Comparison of ENCODE assay signal across 18 cellular contexts in genomic region chr4:121814756-121815155, GRCh38. TPM values are rescaled to one million over a fixed set of nuclear protein-coding genes. Genes with fewer than 3 reads are reported as not detected.
A peak's percentile ranks its signal among the peaks of the same experiment; 100 is the strongest.
DNase-seq lines count a peak whose midpoint lies in the region; ATAC-seq and TF ChIP-seq lines count a peak whose summit lies in the region.
"Had no signal": no experiment of that assay in that cellular context is flagged by ENCODE, and none has a peak within 500 bp of the region (broad histone marks: within the 10 kb centered on the region; RNA-seq: fewer than 3 reads in every experiment).

No MANE protein-coding gene starts in this region.

- no peak overlapping the region for H3K27ac ChIP-seq in DND-41 (ENCODE audit: low read length)
- peak overlapping the region; percentile 34 for H3K27ac ChIP-seq in neural progenitor cell
- H3K27ac ChIP-seq in sigmoid colon: no peak overlapping the region
- H3K27ac ChIP-seq: RWPE1 had no signal

- no peaks in the 10 kb centered on the region for H3K27me3 ChIP-seq in DND-41 (ENCODE audit: insufficient read depth, low read length, poor library complexity)
- no peaks in the 10 kb centered on the region for H3K27me3 ChIP-seq in neural progenitor cell
- H3K27me3 ChIP-seq in sigmoid colon: no peaks in the 10 kb centered on the region

- intact Hi-C loops in sigmoid colon (cut with DNase I): no loop called here

- WGBS in sigmoid colon, 2 donors: 90 to 92% methylated on average over 2 of the region's 2 CpGs

- no peak for TF ChIP-seq CTCF in DND-41 (IDR thresholded peaks at IDR 0.05; ENCODE audit: borderline replicate concordance, extremely low read depth, low read length, poor library complexity, severe bottlenecking)
- no peak for TF ChIP-seq CTCF in neural progenitor cell (IDR thresholded peaks at IDR 0.05)
- no peak for TF ChIP-seq CTCF in GM13977 (IDR thresholded peaks at IDR 0.05; ENCODE audit: extremely low read depth, insufficient read depth, missing control alignments)
- no peak for TF ChIP-seq CTCF in sigmoid colon (IDR thresholded peaks at IDR 0.05)

- peaks cover 39% of the 10 kb centered on the region for H3K4me1 ChIP-seq in DND-41 (ENCODE audit: insufficient read depth, low read length)
- H3K4me1 ChIP-seq in neural progenitor cell: no peaks in the 10 kb centered on the region
- no peaks in the 10 kb centered on the region for H3K4me1 ChIP-seq in sigmoid colon

- H3F3A ChIP-seq in neural progenitor cell (ENCODE audit: low read depth): peaks cover 82% of the 10 kb centered on the region

- ATAC-seq in DND-41 (ENCODE audit: insufficient read depth, low read depth) (no peak), SK-N-SH treated with all-trans-retinoic acid at 6 μM for 48 hours (peak; percentile 26)
- ATAC-seq: PC-3 had no signal

- no peak for DNase-seq in DND-41
- peak; percentile 50 for DNase-seq in ELR (ENCODE audit: low read depth)
- DNase-seq in neural progenitor cell (ENCODE audit: low spot score): no peak
- no peak for DNase-seq in GM13977 (ENCODE audit: low spot score)
- DNase-seq in sigmoid colon: no peak
- no peak for DNase-seq in activated CD4-positive, alpha-beta T cell treated with anti-CD3 and anti-CD28 coated beads for 1 hour
- DNase-seq: DMS79 treated with DMSO at 0.1 percent for 48 hours, KG1, MV-4-11, NCI-H1694 treated with DMSO at 0.1 percent for 48 hours, NCI-H2107, NCI-H226, NCI-H524, PC-3 had no signal

- no peak overlapping the region for H3K4me3 Mint-ChIP-seq in neural progenitor cell
- H3K4me3 Mint-ChIP-seq: CD14-positive monocyte had no signal

- TF ChIP-seq POLR2A in sigmoid colon (IDR thresholded peaks at IDR 0.05): no peak

- H3K27me3 Mint-ChIP-seq in neural progenitor cell (ENCODE audit: insufficient read depth, low read depth): peaks cover 3% of the 10 kb centered on the region

- peaks cover 61% of the 10 kb centered on the region for H3K79me2 ChIP-seq in DND-41 (ENCODE audit: insufficient read depth, low read length)
- peaks cover 27% of the 10 kb centered on the region for H3K79me2 ChIP-seq in neural progenitor cell (ENCODE audit: low read depth)

- H3K9me3 Mint-ChIP-seq in neural progenitor cell: no peaks in the 10 kb centered on the region
- H3K9me3 Mint-ChIP-seq: CD14-positive monocyte had no signal

- TF ChIP-seq EP300 in sigmoid colon (IDR thresholded peaks at IDR 0.05): no peak

- in situ Hi-C loops in GM13977 (cut with MboI; ENCODE audit: low pct_unique_long_range_greater_than_20kb, low sequenced_read_pairs, unreplicated experiment): no loop called here

- H3K9ac ChIP-seq in DND-41 (ENCODE audit: low read depth, low read length): no peak overlapping the region; the same call in 1 of the 2 replicates
- no peak overlapping the region for H3K9ac ChIP-seq in neural progenitor cell

- peaks cover 97% of the 10 kb centered on the region for H3K36me3 ChIP-seq in DND-41 (ENCODE audit: insufficient read depth, low read length)
- H3K36me3 ChIP-seq in neural progenitor cell: peaks cover 53% of the 10 kb centered on the region
- H3K36me3 ChIP-seq in sigmoid colon: peaks cover 4 to 91% (median 38%) of the 10 kb centered on the region in 4 donors

- H3K4me3 ChIP-seq in DND-41 (ENCODE audit: low read depth in 1 of 2, low read length in 2 of 2) (no peak overlapping the region), neural progenitor cell (no peak overlapping the region), sigmoid colon (no peak overlapping the region)

- H2AFZ ChIP-seq in DND-41 (ENCODE audit: low read depth, low read length) (no peak overlapping the region), neural progenitor cell (replicated peaks) (no peak overlapping the region)

- H4K20me1 ChIP-seq in DND-41 (ENCODE audit: insufficient read depth, low read length) (peaks cover 22% of the 10 kb centered on the region; the same call in 1 of the 2 replicates), neural progenitor cell (ENCODE audit: low read depth) (peaks cover 5% of the 10 kb centered on the region)

- H3K9me3 ChIP-seq in DND-41 (ENCODE audit: insufficient read depth, low read length, severe bottlenecking) (no peaks in the 10 kb centered on the region), neural progenitor cell (ENCODE audit: low read depth) (no peaks in the 10 kb centered on the region), sigmoid colon (no peaks in the 10 kb centered on the region)

- peaks cover 29% of the 10 kb centered on the region for H3K36me3 Mint-ChIP-seq in neural progenitor cell

- H3K27ac Mint-ChIP-seq in neural progenitor cell: no peak overlapping the region
- H3K27ac Mint-ChIP-seq: CD14-positive monocyte had no signal

- H3K4me2 ChIP-seq in DND-41 (ENCODE audit: insufficient read depth, low read length): peak overlapping the region; percentile 3; the same call in 1 of the 2 replicates
- H3K4me2 ChIP-seq in neural progenitor cell: no peak overlapping the region

- H3K4me1 Mint-ChIP-seq in neural progenitor cell: peaks cover 2% of the 10 kb centered on the region
- H3K4me1 Mint-ChIP-seq: CD14-positive monocyte had no signal

TF ChIP-seq in SK-N-SH treated with all-trans-retinoic acid at 6 μM for 48 hours, 23 proteins besides CTCF, POLR2A, EP300 and RAD21:
- TF ChIP-seq ZC3H10 (CRISPR knock-in tag; IDR thresholded peaks at IDR 0.05) (no peak), TCF4 (CRISPR knock-in tag; IDR thresholded peaks at IDR 0.05; ENCODE audit: borderline replicate concordance) (no peak), ZNF8 (CRISPR knock-in tag; IDR thresholded peaks at IDR 0.05) (no peak)

RNA-seq across cellular contexts. Expression of gene CCNA2, which starts 8.9 kb away (rescaled TPM):
- total RNA-seq in neural progenitor cell (ENCODE audit: low replicate concordance) (197 and 254 TPM in 2 replicates), sigmoid colon (1 to 10 TPM; 2.1 to 2.3 (median 2.2) TPM)
- 10 to 100 TPM in 2 of 3 donors, 1 to 10 TPM in 1; 3.0 to 22.8 (median 10.9) TPM for polyA plus RNA-seq in sigmoid colon

RNA-seq across cellular contexts. Expression of gene EXOSC9, which starts 13.6 kb away (rescaled TPM):
- 74.3 and 115 TPM in 2 replicates for total RNA-seq in neural progenitor cell (ENCODE audit: low replicate concordance)
- 10 to 100 TPM; 12.5 to 25.3 (median 18.6) TPM for total RNA-seq in sigmoid colon
- polyA plus RNA-seq in sigmoid colon: 10 to 100 TPM in 2 of 3 donors, 1 to 10 TPM in 1; 8.3 to 22.3 (median 10.2) TPM

RNA-seq across cellular contexts. Expression of gene SMIM43, which starts 49.8 kb away (rescaled TPM):
- 0.06 TPM in 1 of 2 replicates, not detected in the other for total RNA-seq in neural progenitor cell (ENCODE audit: low replicate concordance)
- 1 to 10 TPM in 1 of 4 donors, under 1 TPM in 2, not detected in 1; 0.54 to 1.1 (median 0.66) TPM for total RNA-seq in sigmoid colon
- under 1 TPM in 1 of 3 donors, not detected in 2; 0.44 TPM for polyA plus RNA-seq in sigmoid colon
- total RNA-seq: H4, PC-3 had no signal
- polyA plus RNA-seq: CD14-positive monocyte had no signal

RNA-seq across cellular contexts. Expression of gene BBS7, which starts 55.5 kb away (rescaled TPM):
- total RNA-seq in neural progenitor cell (ENCODE audit: low replicate concordance): 26.8 and 39.7 TPM in 2 replicates
- total RNA-seq in sigmoid colon: 10 to 100 TPM; 12.7 to 14.6 (median 13.6) TPM
- 10 to 100 TPM in 1 of 3 donors, 1 to 10 TPM in 2; 8.4 to 12.3 (median 9.6) TPM for polyA plus RNA-seq in sigmoid colon

Comparison
In these comparisons a context has a peak if more than half of its experiments do, and no peak if none do; other contexts are left out.
1. RNA of gene CCNA2, which starts 8.9 kb away (total RNA-seq): 197 to 254 TPM in neural progenitor cell; 2.1 to 2.3 TPM in sigmoid colon; every median in the first group is over 10 times any median in the second.